In the genomic region with DNA sequence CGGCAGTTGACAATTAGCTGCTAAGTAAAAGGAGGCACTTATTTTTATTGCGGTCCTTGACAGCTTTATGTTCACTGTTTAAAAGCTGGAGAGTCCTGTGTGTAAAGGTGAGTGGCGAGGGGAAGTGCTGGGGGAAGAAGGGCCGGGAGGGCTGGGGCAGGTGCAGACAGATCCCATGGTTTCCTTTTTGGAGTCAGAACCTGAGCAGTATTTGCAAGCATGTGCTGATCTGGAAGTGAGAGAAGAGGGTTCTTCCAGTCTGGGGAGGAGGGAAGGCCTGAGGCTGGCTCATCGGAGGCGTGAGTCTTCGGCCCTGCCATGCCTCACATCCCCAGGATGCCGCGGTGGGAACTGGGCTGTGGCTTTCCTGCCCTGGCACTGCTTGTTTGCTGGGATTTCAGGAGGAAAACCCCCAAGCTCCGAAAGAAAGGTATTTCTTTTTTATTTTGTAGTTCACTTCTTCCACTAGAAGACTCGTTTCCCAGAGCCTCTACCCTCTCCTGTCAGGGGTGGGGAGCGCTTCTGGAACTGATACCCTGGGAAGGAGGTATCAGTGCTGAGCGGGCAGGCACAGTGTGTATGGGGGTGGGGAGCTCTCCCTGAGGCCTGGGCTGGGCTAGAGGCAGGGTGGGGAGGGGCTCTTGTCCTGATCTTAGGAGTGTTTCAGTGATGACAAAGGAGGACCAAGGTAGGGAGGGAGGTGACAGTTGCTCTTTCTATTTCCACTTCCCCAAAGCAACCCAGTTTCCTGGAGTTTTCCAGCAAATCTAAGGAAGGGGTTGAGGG, we compare ENCODE assay signal across 13 cellular contexts.
DNase-seq lines count a peak whose midpoint lies in the region; ATAC-seq lines count a peak whose summit lies in the region.
"Had no signal": no experiment of that assay in that cellular context is flagged by ENCODE, and none has a peak within 500 bp of the region (broad histone marks: within the 10 kb centered on the region; RNA-seq: fewer than 3 reads in every experiment).

No MANE protein-coding gene starts in this region.

- H3K36me3 ChIP-seq in naive thymus-derived CD4-positive, alpha-beta T cell (ENCODE audit: control insufficient read depth in 2 of 3, insufficient read depth in 3 of 3, low read length in 3 of 3), result peaks cover 23 to 59% (median 26%) of the 10 kb centered on the region in 3 experiments

- H3K9me3 Mint-ChIP-seq in activated T-helper 17 cell treated with anti-CD3 and anti-CD28 coated beads, Interleukin-2, amount 50 U/mL, for 72 hours, result no peaks in the 10 kb centered on the region
- H3K9me3 Mint-ChIP-seq in naive thymus-derived CD4-positive, alpha-beta T cell, result peaks cover 0 to 5% (median 0%) of the 10 kb centered on the region in 11 donors

- no peak overlapping the region for H3K4me3 Mint-ChIP-seq in activated T-helper 17 cell treated with anti-CD3 and anti-CD28 coated beads, Interleukin-2, amount 50 U/mL, for 72 hours
- H3K4me3 Mint-ChIP-seq in naive thymus-derived CD4-positive, alpha-beta T cell, result peak overlapping the region in 1 of 10 donors; percentile 2

- CTCF ChIA-PET in naive thymus-derived CD4-positive, alpha-beta T cell (lab: Charles Lee), result interaction anchor here (3.1 kb wide), 1 partner anchor 48 kb away, joined by 11 read pairs; no protein-coding TSS in a partner anchor

- no peak for ATAC-seq in activated T-helper 17 cell treated with anti-CD3 and anti-CD28 coated beads, Interleukin-2, amount 50 U/mL, for 72 hours (replicated peaks)
- no peak for ATAC-seq in naive thymus-derived CD4-positive, alpha-beta T cell
- ATAC-seq in HG03095 (IDR thresholded peaks at IDR 0.05; ENCODE audit: unreplicated experiment) (no peak), HG02588 (IDR thresholded peaks at IDR 0.05; ENCODE audit: unreplicated experiment) (no peak)
- ATAC-seq: upper lobe of right lung had no signal

- H3K27ac ChIP-seq in naive thymus-derived CD4-positive, alpha-beta T cell (ENCODE audit: low read depth, low read length), result peak overlapping the region; percentile 46
- H3K27ac ChIP-seq: dorsolateral prefrontal cortex had no signal

- peaks cover 33% of the 10 kb centered on the region for H3K36me3 Mint-ChIP-seq in activated T-helper 17 cell treated with anti-CD3 and anti-CD28 coated beads, Interleukin-2, amount 50 U/mL, for 72 hours (ENCODE audit: low read depth)
- peaks cover 31 to 53% (median 47%) of the 10 kb centered on the region in 5 donors for H3K36me3 Mint-ChIP-seq in naive thymus-derived CD4-positive, alpha-beta T cell

- DNase-seq in COLO668 (lab: John Stamatoyannopoulos, UW; ENCODE audit: unreplicated experiment), result peak; percentile 45
- peak; percentile 83 for DNase-seq in NCI-H1105 treated with DMSO at 0.1 percent for 48 hours (lab: John Stamatoyannopoulos, UW)
- DNase-seq in naive thymus-derived CD4-positive, alpha-beta T cell, result no peak
- no peak for DNase-seq in NCI-H774 (lab: John Stamatoyannopoulos, UW)
- no peak for DNase-seq in HT-29 (ENCODE audit: low spot score)
- DNase-seq: activated effector memory CD4-positive, alpha-beta T cell treated with anti-CD3 and anti-CD28 coated beads, Interleukin-2, amount 50 U/mL, for 16 hours; dorsolateral prefrontal cortex; glutamatergic neuron; right cardiac atrium; upper lobe of right lung had no signal

- H3K27me3 ChIP-seq in naive thymus-derived CD4-positive, alpha-beta T cell (ENCODE audit: control insufficient read depth in 2 of 2, insufficient read depth in 2 of 2, low read length in 2 of 2), result no peaks in the 10 kb centered on the region
- H3K27me3 ChIP-seq: upper lobe of right lung had no signal

- no peak overlapping the region for H3K4me3 ChIP-seq in naive thymus-derived CD4-positive, alpha-beta T cell (ENCODE audit: low read length)
- H3K4me3 ChIP-seq: dorsolateral prefrontal cortex, upper lobe of right lung had no signal

- POLR2A ChIA-PET in naive thymus-derived CD4-positive, alpha-beta T cell (lab: Charles Lee), result interaction anchor here (0.6 to 2.1 kb wide), 3 partner anchors 11 to 48 kb away, joined by 3 to 6 read pairs (median 4); no protein-coding TSS in a partner anchor

- intact Hi-C loops in naive thymus-derived CD4-positive, alpha-beta T cell (cut with micrococcal nuclease), result loop anchor here in 1 of 2 donors (2.0 kb wide), 2 partner anchors 21 to 29 kb away; no protein-coding TSS in a partner anchor

- H3K9me3 ChIP-seq in naive thymus-derived CD4-positive, alpha-beta T cell (ENCODE audit: control insufficient read depth in 2 of 3, low read length in 3 of 3), result no peaks in the 10 kb centered on the region
- H3K9me3 ChIP-seq: upper lobe of right lung had no signal

- H3K27me3 Mint-ChIP-seq in activated T-helper 17 cell treated with anti-CD3 and anti-CD28 coated beads, Interleukin-2, amount 50 U/mL, for 72 hours, result no peaks in the 10 kb centered on the region
- H3K27me3 Mint-ChIP-seq in naive thymus-derived CD4-positive, alpha-beta T cell, result no peaks in the 10 kb centered on the region

- H3K4me1 ChIP-seq in naive thymus-derived CD4-positive, alpha-beta T cell (ENCODE audit: control insufficient read depth in 2 of 2, insufficient read depth in 2 of 2, low read length in 2 of 2), result peaks cover 35 to 45% of the 10 kb centered on the region in 2 donors

- H3K27ac Mint-ChIP-seq in activated T-helper 17 cell treated with anti-CD3 and anti-CD28 coated beads, Interleukin-2, amount 50 U/mL, for 72 hours, result peak overlapping the region; percentile 72
- H3K27ac Mint-ChIP-seq in naive thymus-derived CD4-positive, alpha-beta T cell, result peak overlapping the region in 8 of 9 donors; percentile 73 to 92 (median 89)

- H3K4me1 Mint-ChIP-seq in activated T-helper 17 cell treated with anti-CD3 and anti-CD28 coated beads, Interleukin-2, amount 50 U/mL, for 72 hours, result peaks cover 47% of the 10 kb centered on the region
- peaks cover 40 to 65% (median 58%) of the 10 kb centered on the region in 7 donors for H3K4me1 Mint-ChIP-seq in naive thymus-derived CD4-positive, alpha-beta T cell

Comparison
In these comparisons a context has a peak if more than half of its experiments do, and no peak if none do; other contexts are left out.
1. DNase-seq: peak in COLO668 (single experiment) and NCI-H1105 treated with DMSO at 0.1 percent for 48 hours (single experiment); none in naive thymus-derived CD4-positive, alpha-beta T cell (0 of 9), NCI-H774 (single experiment) and HT-29 (single experiment).